12 cellular contexts compared by ENCODE assay signal in genomic region chr1:151370211-151370911, GRCh38. TPM values are rescaled to one million over a fixed set of nuclear protein-coding genes. Genes with fewer than 3 reads are reported as not detected.
DNase-seq lines count a peak whose midpoint lies in the region; ATAC-seq and TF ChIP-seq lines count a peak whose summit lies in the region.
"Had no signal": no experiment of that assay in that cellular context is flagged by ENCODE, and none has a peak within 500 bp of the region (broad histone marks: within the 10 kb centered on the region; RNA-seq: fewer than 3 reads in every experiment).

No MANE protein-coding gene starts in this region.

- H2AFZ ChIP-seq in neural progenitor cell (replicated peaks), result no peak overlapping the region

- H3K36me3 Mint-ChIP-seq in neural progenitor cell, result peaks cover 10% of the 10 kb centered on the region
- H3K36me3 Mint-ChIP-seq in activated T-cell treated with anti-CD3 and anti-CD28 coated beads, Interleukin-2, amount 50 U/mL, for 72 hours (ENCODE audit: insufficient read depth in 2 of 2), result no peaks in the 10 kb centered on the region
- H3K36me3 Mint-ChIP-seq: CD8-positive, alpha-beta memory T cell; natural killer cell had no signal

- peaks cover 2% of the 10 kb centered on the region for H3K27me3 Mint-ChIP-seq in neural progenitor cell (ENCODE audit: insufficient read depth, low read depth)
- H3K27me3 Mint-ChIP-seq in activated T-cell treated with anti-CD3 and anti-CD28 coated beads, Interleukin-2, amount 50 U/mL, for 72 hours (ENCODE audit: low read depth), result no peaks in the 10 kb centered on the region
- H3K27me3 Mint-ChIP-seq: CD8-positive, alpha-beta memory T cell had no signal

- no peak overlapping the region for H3K4me3 ChIP-seq in neural progenitor cell

- no peaks in the 10 kb centered on the region for H4K20me1 ChIP-seq in neural progenitor cell (ENCODE audit: low read depth)

- peaks cover 26% of the 10 kb centered on the region for H3K4me1 ChIP-seq in neural progenitor cell

- no peak overlapping the region for H3K27ac ChIP-seq in neural progenitor cell

- H3F3A ChIP-seq in neural progenitor cell (ENCODE audit: low read depth), result no peaks in the 10 kb centered on the region

- no peaks in the 10 kb centered on the region for H3K9me3 Mint-ChIP-seq in neural progenitor cell
- no peaks in the 10 kb centered on the region for H3K9me3 Mint-ChIP-seq in activated T-cell treated with anti-CD3 and anti-CD28 coated beads, Interleukin-2, amount 50 U/mL, for 72 hours
- H3K9me3 Mint-ChIP-seq: CD8-positive, alpha-beta memory T cell; natural killer cell had no signal

- TF ChIP-seq POLR2A in erythroblast (IDR thresholded peaks at IDR 0.05; ENCODE audit: low read length), result peak; percentile 79

- H3K27ac Mint-ChIP-seq in neural progenitor cell, result peak overlapping the region; percentile 63
- H3K27ac Mint-ChIP-seq in activated T-cell treated with anti-CD3 and anti-CD28 coated beads, Interleukin-2, amount 50 U/mL, for 72 hours, result no peak overlapping the region
- H3K27ac Mint-ChIP-seq: natural killer cell had no signal

- TF ChIP-seq CTCF in neural progenitor cell (IDR thresholded peaks at IDR 0.05), result no peak

- H3K27me3 ChIP-seq in neural progenitor cell, result no peaks in the 10 kb centered on the region

- peak overlapping the region; percentile 16 for H3K4me2 ChIP-seq in neural progenitor cell

- no peak overlapping the region for H3K4me3 Mint-ChIP-seq in neural progenitor cell
- no peak overlapping the region for H3K4me3 Mint-ChIP-seq in activated T-cell treated with anti-CD3 and anti-CD28 coated beads, Interleukin-2, amount 50 U/mL, for 72 hours
- H3K4me3 Mint-ChIP-seq: CD8-positive, alpha-beta memory T cell; natural killer cell had no signal

- no peaks in the 10 kb centered on the region for H3K79me2 ChIP-seq in neural progenitor cell (ENCODE audit: low read depth)

- no peak for ATAC-seq in activated T-cell treated with anti-CD3 and anti-CD28 coated beads, Interleukin-2, amount 50 U/mL, for 72 hours (replicated peaks in 1 of 2)
- ATAC-seq in activated CD4-positive, CD25-positive, alpha-beta regulatory T cell treated with anti-CD3 and anti-CD28 coated beads, Interleukin-2, amount 50 U/mL, for 24 hours, result no peak
- ATAC-seq in HG03342 (IDR thresholded peaks at IDR 0.05; ENCODE audit: unreplicated experiment), result no peak
- ATAC-seq: natural killer cell had no signal

- no peak overlapping the region for H3K9ac ChIP-seq in neural progenitor cell

- H3K36me3 ChIP-seq in neural progenitor cell, result no peaks in the 10 kb centered on the region

- peak; percentile 7 to 16 for DNase-seq in AML-193 (lab: John Stamatoyannopoulos, UW)
- peak; percentile 62 for DNase-seq in NCI-H226
- DNase-seq in erythroblast (lab: John Stamatoyannopoulos, UW), result peak; percentile 94 to 100
- no peak for DNase-seq in neural progenitor cell (ENCODE audit: low spot score)
- DNase-seq in putamen (ENCODE audit: low spot score), result no peak
- no peak for DNase-seq in activated T-cell treated with anti-CD3 and anti-CD28 coated beads, Interleukin-2, amount 50 U/mL, for 72 hours
- DNase-seq: CD8-positive, alpha-beta memory T cell; central memory CD4-positive, alpha-beta T cell; natural killer cell; NCI-H1436 treated with DMSO at 0.1 percent for 48 hours had no signal

- H3K9me3 ChIP-seq in neural progenitor cell (ENCODE audit: low read depth), result no peaks in the 10 kb centered on the region

- H3K4me1 Mint-ChIP-seq in neural progenitor cell, result peaks cover 42% of the 10 kb centered on the region
- no peaks in the 10 kb centered on the region for H3K4me1 Mint-ChIP-seq in activated T-cell treated with anti-CD3 and anti-CD28 coated beads, Interleukin-2, amount 50 U/mL, for 72 hours (ENCODE audit: low read depth)
- H3K4me1 Mint-ChIP-seq: CD8-positive, alpha-beta memory T cell; natural killer cell had no signal

RNA-seq across cellular contexts. Expression of gene SELENBP1, which starts 2.1 kb away (rescaled TPM):
- 38.5 and 63.2 TPM in 2 replicates for total RNA-seq in neural progenitor cell (ENCODE audit: low replicate concordance)
- total RNA-seq in activated T-cell treated with anti-CD3 and anti-CD28 coated beads, Interleukin-2, amount 50 U/mL, for 72 hours, result not detected
- total RNA-seq: CD8-positive, alpha-beta memory T cell; natural killer cell had no signal

RNA-seq across cellular contexts. Expression of gene RFX5, which starts 23.3 kb away (rescaled TPM):
- total RNA-seq in neural progenitor cell (ENCODE audit: low replicate concordance), result 87.5 and 108 TPM in 2 replicates
- total RNA-seq in activated T-cell treated with anti-CD3 and anti-CD28 coated beads, Interleukin-2, amount 50 U/mL, for 72 hours, result 10 to 100 TPM; 67.6 to 95.4 TPM

RNA-seq across cellular contexts. Expression of gene PSMB4, which starts 29.0 kb away (rescaled TPM):
- total RNA-seq in neural progenitor cell (ENCODE audit: low replicate concordance), result 267 and 321 TPM in 2 replicates
- 100 to 1,000 TPM; 297 to 301 TPM for total RNA-seq in activated T-cell treated with anti-CD3 and anti-CD28 coated beads, Interleukin-2, amount 50 U/mL, for 72 hours

RNA-seq across cellular contexts. Expression of gene PI4KB, which starts 43.1 kb away (rescaled TPM):
- 19.0 and 33.5 TPM in 2 replicates for total RNA-seq in neural progenitor cell (ENCODE audit: low replicate concordance)
- 10 to 100 TPM; 64.8 to 71.4 TPM for total RNA-seq in activated T-cell treated with anti-CD3 and anti-CD28 coated beads, Interleukin-2, amount 50 U/mL, for 72 hours

Comparison
In these comparisons a context has a peak if more than half of its experiments do, and no peak if none do; other contexts are left out.
1. DNase-seq: peak in AML-193 (2 of 2), NCI-H226 (single experiment) and erythroblast (2 of 2); none in neural progenitor cell (single experiment), putamen (single experiment) and activated T-cell treated with anti-CD3 and anti-CD28 coated beads, Interleukin-2, amount 50 U/mL, for 72 hours (0 of 2).
2. RNA of gene SELENBP1, which starts 2.1 kb away (total RNA-seq): 38.5 to 63.2 TPM in neural progenitor cell; not detected in activated T-cell treated with anti-CD3 and anti-CD28 coated beads, Interleukin-2, amount 50 U/mL, for 72 hours; every median in the first group is over 10 times any median in the second.